In the genomic region with DNA sequence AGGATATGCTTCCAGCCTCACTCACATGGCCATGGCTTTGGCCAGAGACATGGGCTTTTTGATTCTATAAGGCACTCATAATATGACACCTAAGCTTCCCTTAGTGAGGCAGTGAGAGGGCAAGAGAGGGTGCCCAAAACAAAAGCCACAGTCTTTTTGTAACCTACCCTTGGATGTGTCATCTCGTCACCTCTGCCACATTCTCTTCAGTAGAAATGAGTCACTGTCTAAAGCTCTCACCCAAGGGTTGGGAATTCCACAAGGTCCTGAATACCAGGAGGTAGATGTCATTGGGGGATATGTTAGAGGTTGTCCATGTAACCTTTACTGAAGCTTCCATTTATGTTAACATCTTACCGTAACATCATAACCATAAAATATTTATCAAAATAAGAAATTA, we compare ENCODE assay signal across 15 cellular contexts.
DNase-seq lines count a peak whose midpoint lies in the region; ATAC-seq and TF ChIP-seq lines count a peak whose summit lies in the region.
"Had no signal": no experiment of that assay in that cellular context is flagged by ENCODE, and none has a peak within 500 bp of the region (broad histone marks: within the 10 kb centered on the region; RNA-seq: fewer than 3 reads in every experiment).

No MANE protein-coding gene starts in this region.

- TF ChIP-seq POLR2A in breast epithelium (IDR thresholded peaks at IDR 0.05), result no peak
- TF ChIP-seq POLR2A in thyroid gland (IDR thresholded peaks at IDR 0.05), result no peak

- no peaks in the 10 kb centered on the region for H3K4me1 Mint-ChIP-seq in MCF 10A (ENCODE audit: insufficient read depth, unreplicated experiment)
- H3K4me1 Mint-ChIP-seq: mesothelial cell of epicardium had no signal

- H3K27ac ChIP-seq in breast epithelium, result no peak overlapping the region
- no peak overlapping the region for H3K27ac ChIP-seq in thyroid gland
- H3K27ac ChIP-seq: parathyroid adenoma, SJSA1 had no signal

- peaks cover 16% of the 10 kb centered on the region for H3K36me3 Mint-ChIP-seq in MCF 10A (ENCODE audit: insufficient read depth, unreplicated experiment)

- no peaks in the 10 kb centered on the region for H3K27me3 Mint-ChIP-seq in MCF 10A (ENCODE audit: insufficient read depth, unreplicated experiment)
- H3K27me3 Mint-ChIP-seq: activated naive CD8-positive, alpha-beta T cell treated with anti-CD3 and anti-CD28 coated beads, Interleukin-2, amount 10 ng/mL, durations not matched to agents 7 days and 5 days; type B pancreatic cell had no signal

- H3K9me3 Mint-ChIP-seq in MCF 10A (ENCODE audit: unreplicated experiment), result peaks cover 7% of the 10 kb centered on the region
- H3K9me3 Mint-ChIP-seq: activated naive CD8-positive, alpha-beta T cell treated with anti-CD3 and anti-CD28 coated beads, Interleukin-2, amount 10 ng/mL, durations not matched to agents 7 days and 5 days; type B pancreatic cell had no signal

- H3K9me3 ChIP-seq in breast epithelium, result no peaks in the 10 kb centered on the region
- H3K9me3 ChIP-seq in NT2/D1 (ENCODE audit: insufficient read depth, low read length), result no peaks in the 10 kb centered on the region; the same call in 1 of the 2 replicates
- H3K9me3 ChIP-seq in thyroid gland, result no peaks in the 10 kb centered on the region
- H3K9me3 ChIP-seq: SJSA1 had no signal

- H3K4me1 ChIP-seq in breast epithelium (no peaks in the 10 kb centered on the region), NT2/D1 (ENCODE audit: insufficient read depth, insufficient read length) (no peaks in the 10 kb centered on the region), thyroid gland (no peaks in the 10 kb centered on the region)
- H3K4me1 ChIP-seq: parathyroid adenoma, SJSA1 had no signal

- intact Hi-C loops in MCF 10A (cut with micrococcal nuclease) (no loop called here), breast epithelium (cut with DNase I; ENCODE audit: low total_unique reads) (no loop called here), thyroid gland (cut with DNase I) (no loop called here)

- H3K27me3 ChIP-seq in breast epithelium, result no peaks in the 10 kb centered on the region
- no peaks in the 10 kb centered on the region for H3K27me3 ChIP-seq in NT2/D1 (ENCODE audit: insufficient read depth, insufficient read length)
- H3K27me3 ChIP-seq in thyroid gland, result no peaks in the 10 kb centered on the region
- H3K27me3 ChIP-seq: SJSA1 had no signal

- POLR2A ChIA-PET in MCF 10A (lab: Yijun Ruan, JAX), result interaction anchor here (0.6 kb wide), 1 partner anchor 86 kb away, joined by 3 read pairs; no protein-coding TSS in a partner anchor

- BruUV-seq in MCF 10A (replicated peaks; lab: Mats Ljungman, UMichigan), result no TSS peak

- H3K9ac ChIP-seq in NT2/D1 (ENCODE audit: insufficient read length, low read depth), result no peak overlapping the region
- H3K9ac ChIP-seq: parathyroid adenoma had no signal

- peaks cover 4% of the 10 kb centered on the region for H3K36me3 ChIP-seq in breast epithelium
- peaks cover 24% of the 10 kb centered on the region for H3K36me3 ChIP-seq in NT2/D1 (ENCODE audit: insufficient read depth, insufficient read length, low read length)
- H3K36me3 ChIP-seq in thyroid gland, result peaks cover 6 to 11% of the 10 kb centered on the region in 2 donors

- TF ChIP-seq CTCF in MCF 10A (IDR thresholded peaks at IDR 0.05; ENCODE audit: unreplicated experiment) (no peak), breast epithelium (IDR thresholded peaks at IDR 0.05) (no peak), epithelial cell of esophagus (IDR thresholded peaks at IDR 0.05; ENCODE audit: insufficient read depth, low read depth, low read length, missing control alignments) (no peak), thyroid gland (IDR thresholded peaks at IDR 0.05) (no peak)

- no peak overlapping the region for H3K27ac Mint-ChIP-seq in MCF 10A (ENCODE audit: low read depth, unreplicated experiment)
- H3K27ac Mint-ChIP-seq: activated naive CD8-positive, alpha-beta T cell treated with anti-CD3 and anti-CD28 coated beads, Interleukin-2, amount 10 ng/mL, durations not matched to agents 7 days and 5 days; mesothelial cell of epicardium; type B pancreatic cell had no signal

- peak; percentile 95 for ATAC-seq in stimulated activated naive CD8-positive, alpha-beta T cell treated with anti-CD3 and anti-CD28 coated beads, Interleukin-15, Interleukin-2, amounts not matched to agents 100 U/mL and 50 U/mL, for 24 hours
- no peak for ATAC-seq in GM18517 (IDR thresholded peaks at IDR 0.05; ENCODE audit: unreplicated experiment)

- 97% methylated on average over 2 of the region's 2 CpGs for WGBS in thyroid gland, 2 donors

- no peak overlapping the region for H3K4me3 Mint-ChIP-seq in MCF 10A (ENCODE audit: unreplicated experiment)
- H3K4me3 Mint-ChIP-seq: activated naive CD8-positive, alpha-beta T cell treated with anti-CD3 and anti-CD28 coated beads, Interleukin-2, amount 10 ng/mL, durations not matched to agents 7 days and 5 days; mesothelial cell of epicardium; type B pancreatic cell had no signal

- DNase-seq in MCF 10A (ENCODE audit: unreplicated experiment) (peak; percentile 10), breast epithelium (ENCODE audit: low spot score in 2 of 2) (no peak), NT2/D1 (ENCODE audit: low read depth, low spot score) (peak; percentile 2), epithelial cell of esophagus (ENCODE audit: low read depth) (peak; percentile 37), AG20443 (ENCODE audit: low spot score) (no peak), thyroid gland (no peak)
- peak; percentile 5 for DNase-seq in stimulated activated naive CD8-positive, alpha-beta T cell treated with anti-CD3 and anti-CD28 coated beads, Interleukin-15, Interleukin-2, amounts not matched to agents 100 U/mL and 50 U/mL, for 24 hours
- DNase-seq: activated naive CD8-positive, alpha-beta T cell treated with anti-CD3 and anti-CD28 coated beads, Interleukin-2, amount 10 ng/mL, durations not matched to agents 7 days and 5 days; AML-193; NCI-H2029 had no signal

- CTCF ChIA-PET in MCF 10A (lab: Yijun Ruan, JAX), result interaction anchor here (0.6 kb wide), 1 partner anchor 203 kb away, joined by 3 read pairs; no protein-coding TSS in a partner anchor

- H3K4me3 ChIP-seq in breast epithelium (no peak overlapping the region), NT2/D1 (ENCODE audit: insufficient read length, low read depth) (no peak overlapping the region), epithelial cell of esophagus (ENCODE audit: low read length) (no peak overlapping the region), thyroid gland (replicated peaks in 1 of 3) (no peak overlapping the region)
- H3K4me3 ChIP-seq: SJSA1 had no signal

Comparison
In these comparisons a context has a peak if more than half of its experiments do, and no peak if none do; other contexts are left out.
1. DNase-seq: peak in MCF 10A (single experiment), NT2/D1 (single experiment), epithelial cell of esophagus (single experiment) and stimulated activated naive CD8-positive, alpha-beta T cell treated with anti-CD3 and anti-CD28 coated beads, Interleukin-15, Interleukin-2, amounts not matched to agents 100 U/mL and 50 U/mL, for 24 hours (single experiment); none in breast epithelium (0 of 2), AG20443 (single experiment) and thyroid gland (0 of 2).